8 cellular contexts compared by ENCODE assay signal in genomic region chr7:47574473-47575328, GRCh38. TPM values are rescaled to one million over a fixed set of nuclear protein-coding genes. Genes with fewer than 3 reads are reported as not detected.
DNase-seq lines count a peak whose midpoint lies in the region; ATAC-seq, FAIRE-seq and TF ChIP-seq lines count a peak whose summit lies in the region.

No MANE protein-coding gene starts in this region.

- no peak overlapping the region for H3K27ac Mint-ChIP-seq in T-helper 17 cell
- no peak overlapping the region for H3K27ac Mint-ChIP-seq in activated CD8-positive, alpha-beta memory T cell treated with anti-CD3 and anti-CD28 coated beads, Interleukin-2, amount 10 ng/mL, durations not matched to agents 7 days and 5 days

- H3K36me3 ChIP-seq in pancreas, result no peaks in the 10 kb centered on the region

- no peak for FAIRE-seq in pancreas (lab: Jason Lieb, UNC)

- H3K27me3 ChIP-seq in pancreas, result no peaks in the 10 kb centered on the region

- no peak overlapping the region for H3K4me3 Mint-ChIP-seq in T-helper 17 cell
- H3K4me3 Mint-ChIP-seq in activated CD8-positive, alpha-beta memory T cell treated with anti-CD3 and anti-CD28 coated beads, Interleukin-2, amount 10 ng/mL, durations not matched to agents 7 days and 5 days, result no peak overlapping the region

- H3K9me3 Mint-ChIP-seq in activated CD8-positive, alpha-beta memory T cell treated with anti-CD3 and anti-CD28 coated beads, Interleukin-2, amount 10 ng/mL, durations not matched to agents 7 days and 5 days (ENCODE audit: low read depth), result no peaks in the 10 kb centered on the region

- intact Hi-C loops in pancreas (cut with DNase I) (loop anchor here in 2 of 3 donors (5.0 to 10.0 kb wide), 3 partner anchors 42 to 130 kb away; no protein-coding TSS in a partner anchor), left ventricle myocardium superior (cut with micrococcal nuclease) (no loop called here)

- H3K27me3 Mint-ChIP-seq in T-helper 17 cell, result peaks cover 7% of the 10 kb centered on the region
- H3K27me3 Mint-ChIP-seq in activated CD8-positive, alpha-beta memory T cell treated with anti-CD3 and anti-CD28 coated beads, Interleukin-2, amount 10 ng/mL, durations not matched to agents 7 days and 5 days, result peaks cover 4% of the 10 kb centered on the region

- peaks cover 2% of the 10 kb centered on the region for H3K4me1 Mint-ChIP-seq in T-helper 17 cell
- H3K4me1 Mint-ChIP-seq in activated CD8-positive, alpha-beta memory T cell treated with anti-CD3 and anti-CD28 coated beads, Interleukin-2, amount 10 ng/mL, durations not matched to agents 7 days and 5 days, result no peaks in the 10 kb centered on the region

- H3K36me3 Mint-ChIP-seq in T-helper 17 cell (ENCODE audit: low read depth), result no peaks in the 10 kb centered on the region
- H3K36me3 Mint-ChIP-seq in activated CD8-positive, alpha-beta memory T cell treated with anti-CD3 and anti-CD28 coated beads, Interleukin-2, amount 10 ng/mL, durations not matched to agents 7 days and 5 days, result no peaks in the 10 kb centered on the region

- 26 to 28% methylated on average over 11 of the region's 11 CpGs for WGBS in pancreas, 2 donors

- DNase-seq in T-helper 17 cell (no peak), pancreas (peak in 1 of 6 donors; percentile 64), left ventricle myocardium superior (no peak)
- no peak for DNase-seq in stimulated activated CD4-positive, alpha-beta T cell treated with anti-CD3 and anti-CD28 coated beads, Interleukin-15, amount 100 ng/mL, for 24 hours
- DNase-seq in activated CD8-positive, alpha-beta memory T cell treated with anti-CD3 and anti-CD28 coated beads, Interleukin-2, amount 10 ng/mL, durations not matched to agents 7 days and 5 days, result no peak

- peak overlapping the region; percentile 80 to 89 (median 82) for H3K27ac ChIP-seq in pancreas

- H3K9me3 ChIP-seq in T-helper 17 cell (ENCODE audit: control insufficient read depth, low read length, poor library complexity, severe bottlenecking), result no peaks in the 10 kb centered on the region
- no peaks in the 10 kb centered on the region for H3K9me3 ChIP-seq in pancreas

- CTCF ChIA-PET in activated CD8-positive, alpha-beta memory T cell treated with anti-CD3 and anti-CD28 coated beads, Interleukin-2, amount 10 ng/mL, durations not matched to agents 7 days and 5 days (lab: Charles Lee), result no interaction called here

- H3K4me1 ChIP-seq in pancreas, result peaks cover 84 to 94% (median 91%) of the 10 kb centered on the region in 3 donors

- ATAC-seq in GM19328 (IDR thresholded peaks at IDR 0.05; ENCODE audit: unreplicated experiment), result peak; percentile 73
- ATAC-seq in HG03066 (IDR thresholded peaks at IDR 0.05; ENCODE audit: low read depth, unreplicated experiment), result peak; percentile 76
- ATAC-seq in T-helper 17 cell, result peak; percentile 51
- no peak for ATAC-seq in pancreas
- no peak for ATAC-seq in left ventricle myocardium superior
- no peak for ATAC-seq in activated CD8-positive, alpha-beta memory T cell treated with anti-CD3 and anti-CD28 coated beads, Interleukin-2, amount 10 ng/mL, durations not matched to agents 7 days and 5 days
- no peak for ATAC-seq in esophagus mucosa

- no peak for TF ChIP-seq CTCF in pancreas (IDR thresholded peaks at IDR 0.05)

- no peak overlapping the region for H3K4me3 ChIP-seq in pancreas

RNA-seq across cellular contexts. Expression of gene TNS3, which starts 7.2 kb away (rescaled TPM):
- 1 to 10 TPM; 2.3 to 2.6 TPM for total RNA-seq in T-helper 17 cell
- 100 to 1,000 TPM in 2 of 6 donors, 10 to 100 TPM in 4; 84.0 to 125 (median 97.5) TPM for total RNA-seq in pancreas
- polyA plus RNA-seq in pancreas, result 10 to 100 TPM; 28.0 to 37.5 TPM
- total RNA-seq in left ventricle myocardium superior, result 42.4 TPM
- total RNA-seq in activated CD8-positive, alpha-beta memory T cell treated with anti-CD3 and anti-CD28 coated beads, Interleukin-2, amount 10 ng/mL, durations not matched to agents 7 days and 5 days, result 1 to 10 TPM in 1 of 2 experiments, under 1 TPM in 1; 0.23 to 2.6 TPM
- 4.6 TPM for total RNA-seq in esophagus mucosa

Comparison
In these comparisons a context has a peak if more than half of its experiments do, and no peak if none do; other contexts are left out.
1. ATAC-seq: peak in GM19328 (single experiment), HG03066 (single experiment) and T-helper 17 cell (single experiment); none in pancreas (0 of 4), left ventricle myocardium superior (single experiment), activated CD8-positive, alpha-beta memory T cell treated with anti-CD3 and anti-CD28 coated beads, Interleukin-2, amount 10 ng/mL, durations not matched to agents 7 days and 5 days (single experiment) and esophagus mucosa (single experiment).